ENCODE assay signal across 8 cellular contexts in genomic region chr20:8019998-8020247, GRCh38. TPM values are rescaled to one million over a fixed set of nuclear protein-coding genes. Genes with fewer than 3 reads are reported as not detected.
DNase-seq lines count a peak whose midpoint lies in the region; ATAC-seq and TF ChIP-seq lines count a peak whose summit lies in the region.

No MANE protein-coding gene starts in this region.

- ATAC-seq in Right ventricle myocardium inferior (no peak), memory B cell (ENCODE audit: low read depth) (peak; percentile 23), GM21825 (IDR thresholded peaks at IDR 0.05; ENCODE audit: unreplicated experiment) (no peak), HG03095 (IDR thresholded peaks at IDR 0.05; ENCODE audit: unreplicated experiment) (no peak)

- H3K27me3 Mint-ChIP-seq in memory B cell (no peaks in the 10 kb centered on the region), type B pancreatic cell (no peaks in the 10 kb centered on the region), HFFc6 (ENCODE audit: insufficient read depth) (no peaks in the 10 kb centered on the region)

- no peaks in the 10 kb centered on the region for H3K27me3 ChIP-seq in cardiac muscle cell
- no peaks in the 10 kb centered on the region for H3K27me3 ChIP-seq in breast epithelium

- no peaks in the 10 kb centered on the region for H3K36me3 ChIP-seq in cardiac muscle cell
- H3K36me3 ChIP-seq in breast epithelium = no peaks in the 10 kb centered on the region

- H3K4me1 Mint-ChIP-seq in memory B cell (peaks cover 18% of the 10 kb centered on the region), type B pancreatic cell (ENCODE audit: unreplicated experiment) (peaks cover 8% of the 10 kb centered on the region), HFFc6 (ENCODE audit: low read depth) (peaks cover 12% of the 10 kb centered on the region)

- no peak for TF ChIP-seq POLR2A in breast epithelium (IDR thresholded peaks at IDR 0.05)

- H3K4me3 Mint-ChIP-seq in memory B cell (no peak overlapping the region), type B pancreatic cell (no peak overlapping the region), HFFc6 (no peak overlapping the region)

- DNase-seq in cardiac muscle cell (ENCODE audit: low read depth in 1 of 2, low spot score in 1 of 2) (no peak), Right ventricle myocardium inferior (ENCODE audit: missing footprints) (no peak), breast epithelium (ENCODE audit: low spot score in 2 of 2) (no peak), memory B cell (ENCODE audit: low spot score in 2 of 2) (no peak), type B pancreatic cell (ENCODE audit: extremely low spot score, unreplicated experiment) (no peak), HFFc6 (no peak)

- H3K9me3 ChIP-seq in cardiac muscle cell (ENCODE audit: low read depth) (no peaks in the 10 kb centered on the region), breast epithelium (no peaks in the 10 kb centered on the region)

- H3K4me3 ChIP-seq in cardiac muscle cell (peak overlapping the region; percentile 87), breast epithelium (peak overlapping the region; percentile 71 to 89 (median 80))

- H3K27ac Mint-ChIP-seq in memory B cell (no peak overlapping the region), type B pancreatic cell (peak overlapping the region; percentile 90), HFFc6 (no peak overlapping the region; the same call in 1 of the 2 replicates)

- TF ChIP-seq CTCF in cardiac muscle cell (IDR thresholded peaks at IDR 0.05; ENCODE audit: low read depth, low read length) (no peak), breast epithelium (IDR thresholded peaks at IDR 0.05) (no peak), type B pancreatic cell (conservative IDR thresholded peaks at IDR 0.05) (no peak), HFFc6 (IDR thresholded peaks at IDR 0.05) (no peak)

- no peaks in the 10 kb centered on the region for H3K9me3 Mint-ChIP-seq in memory B cell
- no peaks in the 10 kb centered on the region for H3K9me3 Mint-ChIP-seq in type B pancreatic cell
- H3K9me3 Mint-ChIP-seq in HFFc6 = no peaks in the 10 kb centered on the region

- H3K27ac ChIP-seq in cardiac muscle cell (peak overlapping the region; percentile 97), breast epithelium (peak overlapping the region; percentile 97 to 99)

- H3K36me3 Mint-ChIP-seq in memory B cell (peaks cover 5% of the 10 kb centered on the region), type B pancreatic cell (no peaks in the 10 kb centered on the region), HFFc6 (ENCODE audit: low read depth) (no peaks in the 10 kb centered on the region)

- intact Hi-C loops in Right ventricle myocardium inferior (cut with DNase I) (no loop called here), breast epithelium (cut with DNase I; ENCODE audit: low total_unique reads) (loop anchor here (5.0 kb wide), 1 partner anchor 142 kb away; no protein-coding TSS in a partner anchor)

- H3K4me1 ChIP-seq in cardiac muscle cell (ENCODE audit: low read depth) (peaks cover 41% of the 10 kb centered on the region), breast epithelium (no peaks in the 10 kb centered on the region)

RNA-seq across cellular contexts. Expression of gene TMX4, which starts 0.4 kb away (rescaled TPM):
- 33.9 and 42.2 TPM in 2 replicates for total RNA-seq in cardiac muscle cell
- 34.8 and 40.6 TPM in 2 replicates for polyA plus RNA-seq in cardiac muscle cell
- total RNA-seq in Right ventricle myocardium inferior = 114 TPM
- 10 to 100 TPM; 40.0 to 61.9 (median 60.7) TPM for total RNA-seq in breast epithelium
- 27.6 and 40.9 TPM in 2 replicates for total RNA-seq in type B pancreatic cell (ENCODE audit: low replicate concordance)
- 10 to 100 TPM; 35.8 to 47.8 (median 39.3) TPM for total RNA-seq in HFFc6 (2021; fragmentation: NEBNext Ultra II Directional; extraction: Animal tissue kit (Norgen Biotek cat#: 25700))
